In the genomic region with DNA sequence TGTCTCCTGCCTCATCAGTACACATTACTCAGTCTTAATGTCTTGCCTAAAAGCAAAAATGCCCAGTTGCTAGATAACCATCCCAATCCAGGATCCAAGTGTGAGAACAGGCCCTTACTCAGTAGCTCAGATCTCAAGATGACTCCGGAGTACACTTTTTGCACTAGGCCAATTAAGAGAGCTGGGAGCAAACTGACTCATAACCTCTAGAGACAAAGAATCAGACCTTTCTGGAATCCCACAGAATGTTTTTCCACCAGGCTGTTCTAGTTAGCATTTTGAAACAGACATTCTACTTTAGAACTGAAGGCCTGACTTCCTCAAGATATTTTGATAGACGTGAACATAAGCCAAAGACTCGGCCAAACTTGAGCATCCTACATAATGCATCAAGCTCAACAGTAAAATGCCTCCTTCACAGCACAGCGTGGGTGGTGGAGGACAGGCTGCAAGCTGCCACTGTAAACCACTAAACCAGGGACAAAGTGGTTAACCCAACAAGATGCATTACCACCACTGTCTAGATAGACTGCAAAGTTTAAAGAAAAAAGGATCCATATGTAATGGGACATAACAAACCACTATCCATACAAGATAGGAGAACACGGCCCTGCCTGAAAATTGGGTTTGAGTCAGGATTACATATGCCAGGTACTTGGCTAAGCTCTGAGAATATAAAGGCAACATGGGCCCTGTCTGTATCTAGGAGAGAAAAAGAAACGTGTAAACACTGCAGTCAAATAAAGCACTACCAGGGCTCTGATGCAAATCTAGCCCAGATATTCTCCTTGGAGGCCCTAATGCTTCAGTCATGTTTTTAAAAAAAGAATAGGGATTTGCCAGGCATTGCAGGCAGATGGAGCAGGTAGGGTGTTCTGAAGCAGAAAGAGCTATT, we compare ENCODE assay signal across 8 cellular contexts. TPM values are rescaled to one million over a fixed set of nuclear protein-coding genes. Genes with fewer than 3 reads are reported as not detected.
DNase-seq lines count a peak whose midpoint lies in the region; ATAC-seq, FAIRE-seq and TF ChIP-seq lines count a peak whose summit lies in the region.

No MANE protein-coding gene starts in this region.

- DNase-seq in AG04449 (ENCODE audit: low read depth, low spot score) (peak; percentile 62), M059J (ENCODE audit: low read depth) (peak; percentile 87), bronchial epithelial cell (ENCODE audit: low read depth) (no peak), naive B cell (no peak), WERI-Rb-1 (no peak), GM13977 (ENCODE audit: low spot score) (no peak), posterior cingulate gyrus (no peak)

- in situ Hi-C loops in GM13977 (cut with MboI; ENCODE audit: low pct_unique_long_range_greater_than_20kb, low sequenced_read_pairs, unreplicated experiment), result no loop called here

- FAIRE-seq in bronchial epithelial cell (lab: Jason Lieb, UNC), result peak; percentile 23

- H3K27me3 ChIP-seq in bronchial epithelial cell (ENCODE audit: control insufficient read depth, insufficient read depth, low read length) (no peaks in the 10 kb centered on the region), WERI-Rb-1 (ENCODE audit: insufficient read depth, low read depth, severe bottlenecking) (no peaks in the 10 kb centered on the region)

- TF ChIP-seq CTCF in AG04449 (IDR thresholded peaks at IDR 0.05; ENCODE audit: insufficient read depth, low read length, missing control alignments), result no peak
- no peak for TF ChIP-seq CTCF in bronchial epithelial cell (IDR thresholded peaks at IDR 0.05; ENCODE audit: insufficient read depth, low read length, severe bottlenecking)
- TF ChIP-seq CTCF in WERI-Rb-1 (IDR thresholded peaks at IDR 0.05; ENCODE audit: low read depth, low read length), result no peak
- no peak for TF ChIP-seq CTCF in GM13977 (IDR thresholded peaks at IDR 0.05; ENCODE audit: extremely low read depth, insufficient read depth, missing control alignments)

- peak overlapping the region in 5 of 6 donors; percentile 21 to 81 (median 54) for H3K27ac Mint-ChIP-seq in naive B cell

- intact Hi-C loops in posterior cingulate gyrus (cut with DNase I), result loop anchor here (5.0 kb wide), 1 partner anchor 48 kb away; the partner anchor contains the start of gene MYH9

- H3K36me3 Mint-ChIP-seq in naive B cell, result peaks cover 27 to 31% of the 10 kb centered on the region in 2 donors

- no peaks in the 10 kb centered on the region for H3K9me3 Mint-ChIP-seq in naive B cell

- no peak overlapping the region for H3K4me3 ChIP-seq in AG04449 (ENCODE audit: low read depth, low read length)
- H3K4me3 ChIP-seq in bronchial epithelial cell (ENCODE audit: low read depth, low read length), result no peak overlapping the region
- H3K4me3 ChIP-seq in WERI-Rb-1 (ENCODE audit: low read depth, low read length), result no peak overlapping the region

- POLR2A ChIA-PET in AG04449 (lab: Yijun Ruan, JAX), result interaction anchor here (0.5 to 1.8 kb wide), 7 partner anchors 11 to 141 kb away, joined by 3 to 12 read pairs (median 4); partner anchors contain the start of gene MYH9

- no peak overlapping the region for H3K27ac ChIP-seq in WERI-Rb-1

- peaks cover 47 to 63% (median 61%) of the 10 kb centered on the region in 3 donors for H3K4me1 Mint-ChIP-seq in naive B cell

- H3K36me3 ChIP-seq in bronchial epithelial cell (ENCODE audit: control insufficient read depth, insufficient read depth, low read length) (peaks cover 41% of the 10 kb centered on the region), WERI-Rb-1 (peaks cover 57% of the 10 kb centered on the region)

- ATAC-seq in naive B cell (ENCODE audit: low read depth in 2 of 2) (no peak), GM18519 (IDR thresholded peaks at IDR 0.05; ENCODE audit: low FRiP score, unreplicated experiment) (no peak)

- no peaks in the 10 kb centered on the region for H3K27me3 Mint-ChIP-seq in naive B cell

- no peaks in the 10 kb centered on the region for H3K9me3 ChIP-seq in WERI-Rb-1 (ENCODE audit: severe bottlenecking)

- CTCF ChIA-PET in AG04449 (lab: Yijun Ruan, JAX), result interaction anchor here (0.6 to 2.8 kb wide), 5 partner anchors 14 to 147 kb away, joined by 3 to 13 read pairs (median 3); no protein-coding TSS in a partner anchor

- H3K4me3 Mint-ChIP-seq in naive B cell, result peak overlapping the region in 1 of 8 donors; percentile 29

RNA-seq across cellular contexts. Expression of gene MYH9, which starts 48.3 kb away (rescaled TPM):
- 151 and 320 TPM in 2 replicates for total RNA-seq in M059J (2014; rRNA removed; shearing (Covaris generic))
- 378 and 611 TPM in 2 replicates for total RNA-seq in bronchial epithelial cell
- 100 to 1,000 TPM in 1 of 6 donors, 10 to 100 TPM in 5; 17.3 to 255 (median 64.5) TPM for polyA plus RNA-seq in naive B cell (ENCODE audit: low read depth in 6 of 6)

Comparison
In these comparisons a context has a peak if more than half of its experiments do, and no peak if none do; other contexts are left out.
1. DNase-seq: peak in AG04449 (single experiment) and M059J (single experiment); none in bronchial epithelial cell (single experiment), naive B cell (single experiment), WERI-Rb-1 (single experiment), GM13977 (single experiment) and posterior cingulate gyrus (0 of 10).